ENCODE assay signal across 25 cellular contexts in genomic region chr4:70113656-70114055, GRCh38. TPM values are rescaled to one million over a fixed set of nuclear protein-coding genes. Genes with fewer than 3 reads are reported as not detected.
"Had no signal": no experiment of that assay in that cellular context is flagged by ENCODE, and none has a peak within 500 bp of the region (broad histone marks: within the 10 kb centered on the region; RNA-seq: fewer than 3 reads in every experiment).

No MANE protein-coding gene starts in this region.

- H3K9me3 ChIP-seq: stomach, testis, thoracic aorta, thyroid gland, tibial artery, tibial nerve, transverse colon, upper lobe of left lung, upper lobe of right lung, uterus, vagina had no signal

- H3K27me3 ChIP-seq: stomach, suprapubic skin, testis, thyroid gland, tibial artery, tibial nerve, transverse colon, upper lobe of left lung, upper lobe of right lung, uterus, vagina had no signal

- H3K36me3 ChIP-seq: stomach, suprapubic skin, thoracic aorta, thyroid gland, tibial artery, tibial nerve, transverse colon, upper lobe of left lung, upper lobe of right lung, uterus, vagina had no signal

- H3K4me1 ChIP-seq: stomach, suprapubic skin, testis, thyroid gland, tibial artery, tibial nerve, transverse colon, upper lobe of left lung, upper lobe of right lung, uterus, vagina had no signal

- H3K4me3 ChIP-seq: stomach, suprapubic skin, testis, thoracic aorta, thyroid gland, tibial artery, tibial nerve, transverse colon, upper lobe of left lung, upper lobe of right lung, uterus, vagina had no signal

- DNase-seq: stimulated activated CD4-positive, alpha-beta T cell treated with anti-CD3 and anti-CD28 coated beads, Interleukin-2, amount 100 ng/mL, for 48 hours; stimulated activated CD4-positive, alpha-beta T cell treated with anti-CD3 and anti-CD28 coated beads, Interleukin-4, amount 100 ng/mL, for 24 hours; stimulated activated CD4-positive, alpha-beta T cell treated with anti-CD3 and anti-CD28 coated beads, Interleukin-4, amount 100 ng/mL, for 4 hours; stimulated activated CD8-positive, alpha-beta memory T cell treated with anti-CD3 and anti-CD28 coated beads, Interleukin-4, amount 100 ng/mL, for 48 hours; stimulated activated naive B cell treated with anti-CD40 and anti-IgM and Interleukin-4, amounts not matched to agents 10 μg/mL and 1 μg/mL and 100 μg/mL, for 72 hours; stimulated activated naive CD4-positive, alpha-beta T cell; stimulated activated naive CD4-positive, alpha-beta T cell treated with Interleukin-2 at 50 U/mL for 16 hours; stimulated activated naive CD8-positive, alpha-beta T cell treated with anti-CD3 and anti-CD28 coated beads, Interleukin-15, amount 100 ng/mL, for 72 hours; stimulated activated naive CD8-positive, alpha-beta T cell treated with anti-CD3 and anti-CD28 coated beads, Interleukin-15, Interleukin-2, amounts not matched to agents 100 U/mL and 50 U/mL, for 24 hours; stomach; substantia nigra; testis; thyroid gland; tibial artery; transverse colon; trophoblast cell; upper lobe of left lung; upper lobe of right lung; uterus had no signal

- FAIRE-seq: urothelium cell line had no signal

- H3K27ac ChIP-seq: stomach, suprapubic skin, testis, thoracic aorta, thyroid gland, tibial artery, tibial nerve, transverse colon, upper lobe of left lung, upper lobe of right lung, uterus, vagina had no signal

RNA-seq across cellular contexts. Expression of gene PRR27, which starts 40.4 kb away (rescaled TPM):
- polyA plus RNA-seq: stomach, urinary bladder had no signal
